In genomic region chr13:44407891-44408290, GRCh38 we compare ENCODE assay signal across 25 cellular contexts. TPM values are rescaled to one million over a fixed set of nuclear protein-coding genes. Genes with fewer than 3 reads are reported as not detected.
A peak's percentile ranks its signal among the peaks of the same experiment; 100 is the strongest.
DNase-seq lines count a peak whose midpoint lies in the region; ATAC-seq, FAIRE-seq and TF ChIP-seq lines count a peak whose summit lies in the region.
"Had no signal": no experiment of that assay in that cellular context is flagged by ENCODE, and none has a peak within 500 bp of the region (broad histone marks: within the 10 kb centered on the region; RNA-seq: fewer than 3 reads in every experiment).

No MANE protein-coding gene starts in this region.

- RAD21 ChIA-PET in HCT116 (lab: Charles Lee; ENCODE audit: low non-redundant PET in 1 of 2, low total read pairs in 2 of 2, uncharacterized antibody in 2 of 2, unreplicated experiment in 2 of 2) = no interaction called here

- H3K9ac ChIP-seq in HCT116 (ENCODE audit: low read length) (no peak overlapping the region), trophoblast cell (ENCODE audit: low read length) (no peak overlapping the region)
- H3K9ac ChIP-seq: SK-N-SH had no signal

- intact Hi-C loops in HCT116 (cut with micrococcal nuclease) = no loop called here

- H3K14ac ChIP-seq in trophoblast cell (ENCODE audit: low read length) = no peak overlapping the region

- WGBS in trophoblast cell (ENCODE audit: extremely low coverage, insufficient coverage, insufficient read length) = no CpG with 5 or more reads among the region's 7 CpGs

- H3K18ac ChIP-seq in trophoblast cell (ENCODE audit: low read length) = no peak overlapping the region

- H3K79me2 ChIP-seq in HCT116 (ENCODE audit: insufficient read depth, low read length) (no peaks in the 10 kb centered on the region), trophoblast cell (ENCODE audit: control insufficient read depth, insufficient read depth, low read length, poor library complexity) (peaks cover 1% of the 10 kb centered on the region)

- H3K4me1 ChIP-seq in HCT116 (ENCODE audit: control insufficient read depth in 1 of 2, insufficient read depth in 2 of 2, low read length in 2 of 2) (peaks cover 14 to 27% of the 10 kb centered on the region in 2 experiments), trophoblast cell (ENCODE audit: control insufficient read depth in 1 of 2, insufficient read depth in 2 of 2, low read length in 2 of 2) (peaks cover 21 to 28% of the 10 kb centered on the region in 2 experiments)

- H3K9me3 Mint-ChIP-seq in T-cell = no peaks in the 10 kb centered on the region
- H3K9me3 Mint-ChIP-seq: HFFc6 had no signal

- no peak overlapping the region for H2AK5ac ChIP-seq in trophoblast cell (ENCODE audit: low read length)

- no peak for TF ChIP-seq RAD21 in HCT116 (IDR thresholded peaks at IDR 0.05; ENCODE audit: low read depth)

- no peaks in the 10 kb centered on the region for H4K20me1 ChIP-seq in HCT116 (ENCODE audit: insufficient read depth)

- no peak for TF ChIP-seq CTCF in HCT116 (IDR thresholded peaks at IDR 0.05 in 2 of 3, conservative IDR thresholded peaks at IDR 0.05 in 1 of 3; ENCODE audit: borderline replicate concordance in 1 of 3, insufficient read depth in 1 of 3, low read depth in 2 of 3, low read length in 2 of 3)
- TF ChIP-seq CTCF in bronchial epithelial cell (IDR thresholded peaks at IDR 0.05; ENCODE audit: insufficient read depth, low read length, severe bottlenecking) = no peak

- DNase-seq in HCT116 (ENCODE audit: low read depth, low spot score) (no peak), NCI-H69 (lab: John Stamatoyannopoulos, UW) (peak; percentile 17), bronchial epithelial cell (ENCODE audit: low read depth) (peak; percentile 17), trophoblast cell (peak; percentile 98 to 99), ureter (ENCODE audit: low spot score) (no peak), T-cell (no peak), occipital lobe (lab: John Stamatoyannopoulos, UW) (no peak)
- DNase-seq: DMS53, GDM1, HFFc6, Kasumi-1, MM.1S, NCI-H1092, NCI-H1436, NCI-H1930, NCI-H446, NCI-H526, RPMI8226, SIG-M5, SK-N-SH had no signal

- H2BK120ac ChIP-seq in trophoblast cell (ENCODE audit: insufficient read depth, low read length, poor library complexity) = no peak overlapping the region

- H4K12ac ChIP-seq in trophoblast cell (ENCODE audit: low read depth, low read length) = no peak overlapping the region

- peaks cover 8 to 21% of the 10 kb centered on the region in 2 donors for H3K27me3 Mint-ChIP-seq in T-cell

- H3K4me3 Mint-ChIP-seq in T-cell = no peak overlapping the region
- H3K4me3 Mint-ChIP-seq: B cell, CD14-positive monocyte, HFFc6 had no signal

- no peaks in the 10 kb centered on the region for H3K9me2 ChIP-seq in HCT116 (ENCODE audit: insufficient read depth)
- H3K9me2 ChIP-seq: SK-N-SH had no signal

- CTCF ChIA-PET in HCT116 (lab: Charles Lee) = interaction anchor here (0.7 kb wide), 1 partner anchor 375 kb away, joined by 4 read pairs; no protein-coding TSS in a partner anchor
- CTCF ChIA-PET in T-cell (lab: Charles Lee) = interaction anchor here in 1 of 2 donors (0.5 kb wide), 2 partner anchors 45 to 180 kb away, joined by 3 to 5 read pairs; no protein-coding TSS in a partner anchor

- BruUV-seq in HCT116 (replicated peaks; lab: Mats Ljungman, UMichigan) = no TSS peak

- peaks cover 23% of the 10 kb centered on the region for H3K79me1 ChIP-seq in trophoblast cell (ENCODE audit: low read length)

- H3K36me3 ChIP-seq in HCT116 (ENCODE audit: control insufficient read depth in 1 of 2, insufficient read depth in 2 of 2, low read length in 2 of 2) (no peaks in the 10 kb centered on the region), bronchial epithelial cell (ENCODE audit: control insufficient read depth, insufficient read depth, low read length) (no peaks in the 10 kb centered on the region), trophoblast cell (ENCODE audit: control insufficient read depth in 1 of 2, insufficient read depth in 2 of 2, low read length in 2 of 2) (no peaks in the 10 kb centered on the region)

- H3K4me2 ChIP-seq in HCT116 (ENCODE audit: low read length) = peak overlapping the region; percentile 24; the same call in 1 of the 2 replicates
- no peak overlapping the region for H3K4me2 ChIP-seq in trophoblast cell (ENCODE audit: low read length)
- H3K4me2 ChIP-seq: A549, SK-N-SH had no signal

- H3K27ac Mint-ChIP-seq in T-cell = no peak overlapping the region
- H3K27ac Mint-ChIP-seq: B cell, CD14-positive monocyte, HFFc6 had no signal

- no peak overlapping the region for H3K4ac ChIP-seq in trophoblast cell (ENCODE audit: low read depth, low read length)

- H3K27ac ChIP-seq in HCT116 (ENCODE audit: low read depth, low read length) = no peak overlapping the region
- no peak overlapping the region for H3K27ac ChIP-seq in trophoblast cell (ENCODE audit: low read depth, low read length)

- H4K91ac ChIP-seq in trophoblast cell (ENCODE audit: low read depth, low read length) = no peak overlapping the region

- H3K36me3 Mint-ChIP-seq in T-cell = no peaks in the 10 kb centered on the region
- H3K36me3 Mint-ChIP-seq: CD14-positive monocyte had no signal

- peaks cover 0 to 5% (median 4%) of the 10 kb centered on the region in 3 donors for H3K4me1 Mint-ChIP-seq in T-cell
- H3K4me1 Mint-ChIP-seq: B cell had no signal

- POLR2A ChIA-PET in HCT116 (lab: Charles Lee) (no interaction called here), T-cell (lab: Charles Lee) (no interaction called here)

- no peak overlapping the region for H4K8ac ChIP-seq in trophoblast cell (ENCODE audit: low read depth, low read length)

- H2AFZ ChIP-seq in HCT116 (ENCODE audit: low read depth, low read length, poor library complexity, severe bottlenecking) (no peak overlapping the region), trophoblast cell (ENCODE audit: insufficient read depth, low read length, poor library complexity) (no peak overlapping the region)

- ATAC-seq in HCT116 = peak; percentile 25; the same call in 1 of the 2 replicates
- no peak for ATAC-seq in T-cell (replicated peaks in 1 of 4)
- ATAC-seq: A549 had no signal

- H2BK12ac ChIP-seq in trophoblast cell (ENCODE audit: low read length) = peak overlapping the region; percentile 15

- FAIRE-seq in bronchial epithelial cell (lab: Jason Lieb, UNC) = no peak
- FAIRE-seq: A549, GM19239, H54 had no signal

- no peak overlapping the region for H2BK5ac ChIP-seq in trophoblast cell (ENCODE audit: low read depth, low read length, poor library complexity)

- H3K9me3 ChIP-seq in HCT116 (ENCODE audit: control insufficient read depth in 1 of 2, insufficient read depth in 1 of 2, low read depth in 1 of 2, low read length in 2 of 2) = no peaks in the 10 kb centered on the region
- H3K9me3 ChIP-seq in trophoblast cell (ENCODE audit: insufficient read depth, low read depth, low read length) = peaks cover 2% of the 10 kb centered on the region
- H3K9me3 ChIP-seq: A549, SK-N-SH had no signal

- H3K27me3 ChIP-seq in HCT116 (ENCODE audit: insufficient read depth, low read length) = no peaks in the 10 kb centered on the region
- H3K27me3 ChIP-seq in bronchial epithelial cell (ENCODE audit: control insufficient read depth, insufficient read depth, low read length) = no peaks in the 10 kb centered on the region
- no peaks in the 10 kb centered on the region for H3K27me3 ChIP-seq in trophoblast cell (ENCODE audit: insufficient read depth, low read length)

- TF ChIP-seq POLR2A in HCT116 (IDR thresholded peaks at IDR 0.05; ENCODE audit: borderline replicate concordance, extremely low read depth, insufficient read depth, insufficient read length) = no peak

- no peak overlapping the region for H3K23ac ChIP-seq in trophoblast cell (ENCODE audit: low read length)

- H3K4me3 ChIP-seq in HCT116 (replicated peaks in 1 of 2; ENCODE audit: low read depth in 1 of 2, low read length in 2 of 2) (no peak overlapping the region), bronchial epithelial cell (ENCODE audit: low read depth, low read length) (no peak overlapping the region), trophoblast cell (ENCODE audit: low read depth, low read length) (no peak overlapping the region)
- H3K4me3 ChIP-seq: A549 had no signal

TF ChIP-seq in HCT116, 20 proteins besides CTCF, POLR2A, EP300 and RAD21 (continues in another document):
- TF ChIP-seq ATF3 (IDR thresholded peaks at IDR 0.05) (no peak), FOSL1 (IDR thresholded peaks at IDR 0.05; ENCODE audit: low read depth) (no peak), EZH2 (IDR thresholded peaks at IDR 0.05) (no peak), YY1 (IDR thresholded peaks at IDR 0.05; ENCODE audit: extremely low read depth, insufficient replicate concordance, low read depth, low read length) (no peak), SIN3A (IDR thresholded peaks at IDR 0.05; ENCODE audit: low read depth) (no peak), ZBTB33 (IDR thresholded peaks at IDR 0.05; ENCODE audit: extremely low read depth, insufficient replicate concordance, low read length) (no peak), JUND (IDR thresholded peaks at IDR 0.05) (no peak), SRF (IDR thresholded peaks at IDR 0.05; ENCODE audit: low read depth) (no peak), CEBPB (IDR thresholded peaks at IDR 0.05; ENCODE audit: low read depth) (no peak)
- TF ChIP-seq, protein P1, sequence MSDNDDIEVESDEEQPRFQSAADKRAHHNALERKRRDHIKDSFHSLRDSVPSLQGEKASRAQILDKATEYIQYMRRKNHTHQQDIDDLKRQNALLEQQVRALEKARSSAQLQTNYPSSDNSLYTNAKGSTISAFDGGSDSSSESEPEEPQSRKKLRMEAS (IDR thresholded peaks at IDR 0.05) = no peak

RNA-seq across cellular contexts. Expression of gene SERP2, which starts 34.3 kb away (rescaled TPM):
- not detected for total RNA-seq in HCT116 (2021; ENCODE audit: unreplicated experiment)
- polyA plus RNA-seq in HCT116 (2012) = not detected in 2 replicates
- 0.77 and 1.1 TPM in 2 replicates for total RNA-seq in bronchial epithelial cell
- polyA plus RNA-seq in trophoblast cell (2013) = 0.61 and 0.66 TPM in 2 replicates
- total RNA-seq in ureter = 10.6 TPM
- total RNA-seq in T-cell = under 1 TPM in 3 of 5 donors, not detected in 2; 0.44 to 0.65 (median 0.47) TPM
- 30.7 TPM for total RNA-seq in occipital lobe
- total RNA-seq: B cell had no signal
- polyA plus RNA-seq: A549, CD14-positive monocyte had no signal

Comparison
In these comparisons a context has a peak if more than half of its experiments do, and no peak if none do; other contexts are left out.
1. DNase-seq: peak in NCI-H69 (single experiment), bronchial epithelial cell (single experiment) and trophoblast cell (2 of 2); none in HCT116 (single experiment), ureter (single experiment), T-cell (0 of 34) and occipital lobe (single experiment).